4 cellular contexts compared by ENCODE assay signal in the genomic region with DNA sequence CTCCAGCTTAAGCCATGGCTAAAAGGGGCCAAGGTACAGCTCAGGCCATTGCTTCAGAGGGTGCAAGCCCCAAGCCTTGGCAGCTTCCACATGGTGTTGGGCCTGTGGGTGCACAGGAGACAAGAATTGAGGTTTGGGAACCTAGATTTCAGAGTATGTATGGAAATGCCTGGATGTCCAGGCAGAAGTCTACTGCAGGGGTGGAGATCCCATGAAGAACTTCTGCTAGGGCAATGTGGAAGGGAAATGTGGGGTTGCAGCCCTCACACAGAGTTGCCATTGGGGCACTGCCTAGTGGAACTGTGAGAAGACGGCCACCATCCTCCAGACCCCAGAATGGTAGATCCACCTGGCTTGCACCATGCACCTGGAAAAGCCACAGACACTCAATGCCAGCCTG. TPM values are rescaled to one million over a fixed set of nuclear protein-coding genes. Genes with fewer than 3 reads are reported as not detected.
"Had no signal": no experiment of that assay in that cellular context is flagged by ENCODE, and none has a peak within 500 bp of the region (broad histone marks: within the 10 kb centered on the region; RNA-seq: fewer than 3 reads in every experiment).

No MANE protein-coding gene starts in this region.

RNA-seq across cellular contexts. Expression of a gene that starts 25.1 kb away (rescaled TPM):
- total RNA-seq: subcutaneous adipose tissue, temporal lobe, thyroid gland, vagina had no signal
